ENCODE assay signal across 8 cellular contexts in the genomic region with DNA sequence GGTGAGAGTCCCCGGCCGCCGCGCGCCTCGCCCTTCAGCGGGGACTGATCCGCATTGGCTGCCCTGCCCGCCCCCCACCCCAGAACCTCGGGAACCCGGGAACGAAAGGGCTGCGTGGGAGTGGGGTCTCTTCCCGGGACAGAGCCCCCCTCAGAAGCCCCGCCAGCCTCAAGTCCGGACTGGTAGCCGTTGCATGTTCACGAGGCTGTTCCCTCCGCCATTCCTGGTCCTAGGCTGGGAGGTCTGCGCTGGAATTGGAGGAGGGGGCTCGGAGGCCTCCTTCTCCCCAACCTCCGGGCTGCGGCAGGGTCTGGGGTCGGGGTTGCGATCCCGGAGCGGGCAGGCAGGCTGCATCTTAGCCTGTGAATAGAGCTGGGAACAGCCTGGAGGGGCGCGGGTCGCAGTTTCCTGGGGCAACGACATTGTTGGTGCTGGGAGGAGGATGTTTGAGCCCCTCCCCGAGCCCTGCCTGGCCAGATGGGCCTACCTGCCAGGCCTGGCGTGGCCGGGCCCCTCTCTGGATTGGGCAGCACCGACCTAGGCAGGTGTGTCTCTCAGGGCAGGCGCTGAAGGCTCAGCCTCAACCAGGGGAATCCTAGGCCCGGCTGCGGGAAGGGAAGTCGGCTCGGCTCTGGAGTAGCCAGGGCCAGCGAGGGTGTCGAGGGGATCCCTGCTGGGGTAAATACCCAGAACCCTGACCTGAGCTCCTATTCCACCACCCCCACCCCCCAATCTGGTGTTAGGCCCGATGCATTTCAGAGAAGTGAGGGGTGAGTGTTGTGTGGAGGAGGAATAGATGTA. TPM values are rescaled to one million over a fixed set of nuclear protein-coding genes. Genes with fewer than 3 reads are reported as not detected.
DNase-seq lines count a peak whose midpoint lies in the region; ATAC-seq and TF ChIP-seq lines count a peak whose summit lies in the region.

No MANE protein-coding gene starts in this region.

- no peak for TF ChIP-seq EP300 in stomach (IDR thresholded peaks at IDR 0.05)

- H3K36me3 ChIP-seq in iPS-18a (ENCODE audit: control insufficient read depth, low read depth, low read length) (no peaks in the 10 kb centered on the region), stomach (peaks cover 14 to 26% (median 18%) of the 10 kb centered on the region in 4 donors)

- TF ChIP-seq CTCF in WI38 (IDR thresholded peaks at IDR 0.05; ENCODE audit: low read depth, low read length) = no peak
- TF ChIP-seq CTCF in stomach (IDR thresholded peaks at IDR 0.05) = no peak

- no peak overlapping the region for H3K27ac ChIP-seq in iPS-18a (ENCODE audit: low read length)
- H3K27ac ChIP-seq in stomach = peak overlapping the region in 1 of 5 donors; percentile 42

- H3K9me3 ChIP-seq in iPS-18a (ENCODE audit: control insufficient read depth, low read depth, low read length) = no peaks in the 10 kb centered on the region
- no peaks in the 10 kb centered on the region for H3K9me3 ChIP-seq in stomach

- WGBS in stomach, 5 donors = 14 to 27% (median 18%) methylated on average over 13 to 43 of the region's 43 CpGs

- H3K9ac ChIP-seq in iPS-18a (ENCODE audit: low read length) = peak overlapping the region; percentile 25

- intact Hi-C loops in stomach (cut with DNase I; ENCODE audit: low total_unique reads) = no loop called here

- DNase-seq in NCI-H82 (lab: John Stamatoyannopoulos, UW) (peak; percentile 20), NCI-H82 treated with DMSO at 0.1 percent for 48 hours (lab: John Stamatoyannopoulos, UW; ENCODE audit: unreplicated experiment) (no peak), stomach (no peak), NCI-H446 treated with DMSO at 0.1 percent for 48 hours (lab: John Stamatoyannopoulos, UW) (no peak), mucosa of gallbladder (ENCODE audit: low spot score) (no peak)

- H3K4me1 ChIP-seq in iPS-18a (ENCODE audit: control insufficient read depth, low read depth, low read length) = no peaks in the 10 kb centered on the region
- peaks cover 8 to 28% (median 12%) of the 10 kb centered on the region in 4 donors for H3K4me1 ChIP-seq in stomach

- peak overlapping the region; percentile 54 for H3K4me3 ChIP-seq in WI38 (ENCODE audit: low read depth, low read length)
- H3K4me3 ChIP-seq in iPS-18a (ENCODE audit: low read length) = peak overlapping the region; percentile 66
- peak overlapping the region; percentile 49 to 65 (median 60) for H3K4me3 ChIP-seq in stomach

- no peak for ATAC-seq in HG03095 (IDR thresholded peaks at IDR 0.05; ENCODE audit: unreplicated experiment)

- TF ChIP-seq POLR2A in stomach (IDR thresholded peaks at IDR 0.05) = no peak

- peaks cover 4% of the 10 kb centered on the region for H3K27me3 ChIP-seq in iPS-18a (ENCODE audit: control insufficient read depth, insufficient read depth, low read length)
- H3K27me3 ChIP-seq in stomach = peaks cover 0 to 10% (median 0%) of the 10 kb centered on the region in 3 donors

RNA-seq across cellular contexts. Expression of a gene that starts 0.7 kb away (rescaled TPM):
- total RNA-seq in stomach (1 to 10 TPM in 4 of 5 donors, not detected in 1; 2.9 to 8.0 (median 6.2) TPM), mucosa of gallbladder (16.3 TPM)
- 1 to 10 TPM; 4.9 to 8.3 (median 7.6) TPM for polyA plus RNA-seq in stomach

RNA-seq across cellular contexts. Expression of a gene that starts 20.9 kb away (rescaled TPM):
- total RNA-seq in stomach (1 to 10 TPM in 2 of 5 donors, not detected in 3; 6.7 to 9.9 TPM), mucosa of gallbladder (not detected)
- polyA plus RNA-seq in stomach = under 1 TPM in 2 of 3 donors, not detected in 1; 0.33 to 0.50 TPM

RNA-seq across cellular contexts. Expression of a gene that starts 31.6 kb away (rescaled TPM):
- total RNA-seq in stomach (10 to 100 TPM in 4 of 5 donors, 1 to 10 TPM in 1; 9.9 to 72.7 (median 41.9) TPM), mucosa of gallbladder (31.4 TPM)
- polyA plus RNA-seq in stomach = 10 to 100 TPM; 35.5 to 44.2 (median 38.5) TPM

RNA-seq across cellular contexts. Expression of a gene that starts 36.3 kb away (rescaled TPM):
- total RNA-seq in stomach (10 to 100 TPM in 1 of 5 donors, 1 to 10 TPM in 2, not detected in 2; 4.2 to 11.3 (median 7.6) TPM), mucosa of gallbladder (2.2 TPM)
- polyA plus RNA-seq in stomach = 10 to 100 TPM; 13.8 to 45.1 (median 17.4) TPM

RNA-seq across cellular contexts. Expression of a gene that starts 38.8 kb away (rescaled TPM):
- total RNA-seq in stomach (10 to 100 TPM; 20.4 to 45.9 (median 38.4) TPM), mucosa of gallbladder (61.9 TPM)
- polyA plus RNA-seq in stomach = 10 to 100 TPM in 1 of 3 donors, 1 to 10 TPM in 2; 8.2 to 13.3 (median 9.8) TPM
